Comparison of ENCODE assay signal across 30 cellular contexts in genomic region chr16:51542856-51543510, GRCh38.
DNase-seq lines count a peak whose midpoint lies in the region; ATAC-seq and TF ChIP-seq lines count a peak whose summit lies in the region.
"Had no signal": no experiment of that assay in that cellular context is flagged by ENCODE, and none has a peak within 500 bp of the region (broad histone marks: within the 10 kb centered on the region; RNA-seq: fewer than 3 reads in every experiment).

No MANE protein-coding gene starts in this region.

- WGBS in HUES64 = 74% methylated on average over 13 of the region's 13 CpGs
- 71 to 77% methylated on average over 13 of the region's 13 CpGs for WGBS in ectodermal cell, 2 experiments

- peaks cover 50% of the 10 kb centered on the region for H3K4me1 Mint-ChIP-seq in nephron
- H3K4me1 Mint-ChIP-seq in type B pancreatic cell (ENCODE audit: unreplicated experiment) = peaks cover 39% of the 10 kb centered on the region
- H3K4me1 Mint-ChIP-seq: activated CD4-positive, alpha-beta T cell treated with anti-CD3 and anti-CD28 coated beads for 36 hours; natural killer cell; stimulated activated naive CD8-positive, alpha-beta T cell treated with anti-CD3 and anti-CD28 coated beads, Interleukin-15, amount 100 ng/mL, for 72 hours had no signal

- H3K27ac ChIP-seq in HUES64 (ENCODE audit: low read depth, low read length) = 0 out of 2 replicates have a peak overlapping the region, but pooled peaks have one; percentile 3
- peak overlapping the region; percentile 0 for H3K27ac ChIP-seq in ectodermal cell (ENCODE audit: insufficient read depth, low read depth, low read length, poor library complexity, severe bottlenecking)
- H3K27ac ChIP-seq: BLaER1 treated with 17β-estradiol and CSF1 and Interleukin-3, amounts not matched to agents 10 nM and 100 nM; KMS-11; PC-9; sigmoid colon had no signal

- H3K36me3 ChIP-seq in HUES64 (ENCODE audit: insufficient read depth, low read length) (no peaks in the 10 kb centered on the region), ectodermal cell (ENCODE audit: control insufficient read depth, insufficient read depth, low read length) (no peaks in the 10 kb centered on the region)
- H3K36me3 ChIP-seq: BLaER1 treated with 17β-estradiol and CSF1 and Interleukin-3, amounts not matched to agents 10 nM and 100 nM; sigmoid colon had no signal

- H3K27me3 ChIP-seq in HUES64 (ENCODE audit: insufficient read depth, low read length) = no peaks in the 10 kb centered on the region
- no peaks in the 10 kb centered on the region for H3K27me3 ChIP-seq in ectodermal cell (ENCODE audit: control insufficient read depth, insufficient read depth, low read length, poor library complexity, severe bottlenecking)
- H3K27me3 ChIP-seq: BLaER1 treated with 17β-estradiol and CSF1 and Interleukin-3, amounts not matched to agents 10 nM and 100 nM; sigmoid colon had no signal

- no peaks in the 10 kb centered on the region for H3K9me3 Mint-ChIP-seq in nephron
- peaks cover 5% of the 10 kb centered on the region for H3K9me3 Mint-ChIP-seq in type B pancreatic cell

- peaks cover 48% of the 10 kb centered on the region for H3K27me3 Mint-ChIP-seq in nephron (ENCODE audit: low read depth)
- H3K27me3 Mint-ChIP-seq in type B pancreatic cell = peaks cover 24% of the 10 kb centered on the region
- H3K27me3 Mint-ChIP-seq: activated CD4-positive, alpha-beta T cell treated with anti-CD3 and anti-CD28 coated beads for 36 hours; stimulated activated naive CD8-positive, alpha-beta T cell treated with anti-CD3 and anti-CD28 coated beads, Interleukin-15, amount 100 ng/mL, for 72 hours had no signal

- peak overlapping the region; percentile 25 to 55 (median 33) for H3K27ac Mint-ChIP-seq in nephron
- no peak overlapping the region for H3K27ac Mint-ChIP-seq in type B pancreatic cell
- H3K27ac Mint-ChIP-seq: activated CD4-positive, alpha-beta T cell treated with anti-CD3 and anti-CD28 coated beads for 36 hours; activated CD8-positive, alpha-beta T cell treated with anti-CD3 and anti-CD28 coated beads, Interleukin-2, amount 10 ng/mL, durations not matched to agents 7 days and 5 days; activated T-helper 2 cell treated with anti-CD3 and anti-CD28 coated beads, Interferon-gamma antibody, Interleukin-2, Interleukin-4, amounts not matched to agents 10 μg/mL and 5 μg/mL and 100 μg/mL, durations not matched to agents 14 hours and 24 hours and 36 hours; natural killer cell; stimulated activated naive CD8-positive, alpha-beta T cell treated with anti-CD3 and anti-CD28 coated beads, Interleukin-15, amount 100 ng/mL, for 72 hours had no signal

- no peaks in the 10 kb centered on the region for H3K9me3 ChIP-seq in HUES64 (ENCODE audit: insufficient read depth, low read depth, low read length)
- H3K9me3 ChIP-seq in ectodermal cell (ENCODE audit: control insufficient read depth, low read length) = no peaks in the 10 kb centered on the region
- H3K9me3 ChIP-seq: BLaER1 treated with 17β-estradiol and CSF1 and Interleukin-3, amounts not matched to agents 10 nM and 100 nM; mucosa of descending colon; sigmoid colon had no signal

- TF ChIP-seq CTCF in nephron (IDR thresholded peaks at IDR 0.05; ENCODE audit: unreplicated experiment in 3 of 3) (no peak), type B pancreatic cell (conservative IDR thresholded peaks at IDR 0.05) (no peak)

- no peak for ATAC-seq in HG03175 (IDR thresholded peaks at IDR 0.05; ENCODE audit: unreplicated experiment)
- ATAC-seq: activated CD4-positive, alpha-beta T cell treated with anti-CD3 and anti-CD28 coated beads for 36 hours; activated CD8-positive, alpha-beta T cell treated with anti-CD3 and anti-CD28 coated beads, Interleukin-2, amount 10 ng/mL, durations not matched to agents 7 days and 5 days; mucosa of descending colon; natural killer cell; Right ventricle myocardium inferior; stimulated activated naive CD8-positive, alpha-beta T cell treated with anti-CD3 and anti-CD28 coated beads, Interleukin-15, amount 100 ng/mL, for 72 hours had no signal

- H3K36me3 Mint-ChIP-seq in nephron (ENCODE audit: low read depth) (no peaks in the 10 kb centered on the region), type B pancreatic cell (no peaks in the 10 kb centered on the region)
- H3K36me3 Mint-ChIP-seq: natural killer cell had no signal

- no peak overlapping the region for H3K4me3 ChIP-seq in HUES64 (ENCODE audit: low read length)
- no peak overlapping the region for H3K4me3 ChIP-seq in ectodermal cell (ENCODE audit: insufficient read depth, low read depth, low read length)
- H3K4me3 ChIP-seq: BLaER1 treated with 17β-estradiol and CSF1 and Interleukin-3, amounts not matched to agents 10 nM and 100 nM; lung; mucosa of descending colon; PC-9; sigmoid colon had no signal

- no peak overlapping the region for H3K9ac ChIP-seq in HUES64 (ENCODE audit: low read depth, low read length)
- H3K9ac ChIP-seq: BLaER1 treated with 17β-estradiol and CSF1 and Interleukin-3, amounts not matched to agents 10 nM and 100 nM; KMS-11 had no signal

- H3K4me3 Mint-ChIP-seq in nephron (peak overlapping the region in 1 of 3 experiments; percentile 2), type B pancreatic cell (peak overlapping the region; percentile 7)
- H3K4me3 Mint-ChIP-seq: activated CD4-positive, alpha-beta T cell treated with anti-CD3 and anti-CD28 coated beads for 36 hours; activated CD8-positive, alpha-beta T cell treated with anti-CD3 and anti-CD28 coated beads, Interleukin-2, amount 10 ng/mL, durations not matched to agents 7 days and 5 days; natural killer cell; stimulated activated naive CD8-positive, alpha-beta T cell treated with anti-CD3 and anti-CD28 coated beads, Interleukin-15, amount 100 ng/mL, for 72 hours had no signal

- peaks cover 78% of the 10 kb centered on the region for H3K4me1 ChIP-seq in HUES64 (ENCODE audit: insufficient read depth, low read length)
- peaks cover 68% of the 10 kb centered on the region for H3K4me1 ChIP-seq in ectodermal cell (ENCODE audit: control insufficient read depth, insufficient read depth, low read length)
- H3K4me1 ChIP-seq: sigmoid colon had no signal

- DNase-seq in type B pancreatic cell (ENCODE audit: extremely low spot score, unreplicated experiment) (no peak), NCI-H1436 treated with DMSO at 0.1 percent for 48 hours (lab: John Stamatoyannopoulos, UW) (no peak), COLO668 (lab: John Stamatoyannopoulos, UW; ENCODE audit: unreplicated experiment) (no peak)
- DNase-seq: activated CD4-positive, alpha-beta T cell treated with anti-CD3 and anti-CD28 coated beads for 36 hours; activated CD8-positive, alpha-beta T cell treated with anti-CD3 and anti-CD28 coated beads, Interleukin-2, amount 10 ng/mL, durations not matched to agents 7 days and 5 days; activated naive CD4-positive, alpha-beta T cell treated with anti-CD3 and anti-CD28 coated beads, Interleukin-2, amount 50 U/mL, for 16 hours; amniotic stem cell; DMS79 treated with DMSO at 0.1 percent for 48 hours; GF-D8; GOT3; MM.1S; mucosa of descending colon; natural killer cell; NCI-H1105 treated with DMSO at 0.1 percent for 48 hours; NCI-H1930; PC-9; posterior cingulate gyrus; sigmoid colon; stimulated activated CD4-positive, alpha-beta T cell treated with anti-CD3 and anti-CD28 coated beads, Interleukin-12 subunit alpha, Interleukin-12 subunit beta, amount 100 ng/mL, for 4 hours; stimulated activated CD4-positive, alpha-beta T cell treated with anti-CD3 and anti-CD28 coated beads, Interleukin-2, amount 100 ng/mL, for 48 hours; stimulated activated naive CD8-positive, alpha-beta T cell treated with anti-CD3 and anti-CD28 coated beads, Interleukin-15, amount 100 ng/mL, for 72 hours had no signal
